ENCODE assay signal across 8 cellular contexts in the genomic region with DNA sequence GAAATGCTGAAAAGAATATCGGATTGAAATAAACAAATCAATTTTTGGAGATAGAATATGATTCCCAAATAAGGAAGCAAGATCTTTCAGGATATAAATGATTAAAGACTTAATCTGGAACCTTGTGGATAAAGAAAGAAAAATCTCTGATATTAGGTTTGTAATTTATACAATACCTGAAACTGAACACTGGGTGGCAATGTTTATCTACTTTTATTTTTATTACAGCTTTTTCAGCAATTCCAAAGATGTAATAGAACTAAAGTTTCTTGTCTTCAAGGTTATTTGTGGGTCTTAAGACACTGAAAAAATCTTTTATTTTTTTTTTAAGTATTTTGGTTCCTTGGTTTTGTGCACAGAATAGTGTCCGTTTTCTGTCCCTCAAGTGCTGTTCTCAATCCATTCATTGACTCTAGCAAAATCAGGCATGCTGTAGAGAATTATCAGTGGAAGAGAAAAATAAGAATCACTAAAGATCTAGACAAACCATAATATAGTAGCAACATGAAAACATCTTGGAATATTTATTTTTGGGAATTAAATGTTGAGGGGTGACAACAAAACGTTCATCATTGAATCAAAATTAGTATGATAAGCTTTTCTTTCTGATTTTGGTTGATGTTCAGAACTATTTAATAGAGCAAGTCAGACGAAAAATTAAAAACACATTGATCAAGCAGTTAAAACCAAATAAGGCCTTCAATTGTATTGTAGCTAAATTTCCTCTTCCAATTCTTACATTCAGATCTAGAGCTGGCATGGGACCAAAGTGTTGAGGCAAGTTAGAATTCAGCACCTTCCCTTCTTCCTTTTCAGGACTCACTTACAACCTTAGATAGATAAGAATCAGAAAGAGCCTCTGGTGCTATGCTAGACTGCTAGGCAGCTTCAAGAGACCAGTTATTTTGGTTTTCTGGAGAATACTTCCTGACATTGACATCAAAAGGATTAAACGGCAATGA.
DNase-seq lines count a peak whose midpoint lies in the region; ATAC-seq and TF ChIP-seq lines count a peak whose summit lies in the region.

No MANE protein-coding gene starts in this region.

- H3K27ac Mint-ChIP-seq in osteocyte (ENCODE audit: unreplicated experiment) (no peak overlapping the region), T-helper 17 cell (no peak overlapping the region)

- H3K9me3 Mint-ChIP-seq in osteocyte (ENCODE audit: unreplicated experiment) = no peaks in the 10 kb centered on the region

- 37 to 39% methylated on average over 5 of the region's 5 CpGs for WGBS in body of pancreas, 2 donors

- H3K36me3 Mint-ChIP-seq in osteocyte (ENCODE audit: unreplicated experiment) (no peaks in the 10 kb centered on the region), T-helper 17 cell (ENCODE audit: low read depth) (no peaks in the 10 kb centered on the region)

- no peak overlapping the region for H3K27ac ChIP-seq in body of pancreas

- H3K4me1 Mint-ChIP-seq in osteocyte (ENCODE audit: unreplicated experiment) (peaks cover 4% of the 10 kb centered on the region), T-helper 17 cell (no peaks in the 10 kb centered on the region)

- H3K4me3 ChIP-seq in body of pancreas = no peak overlapping the region

- DNase-seq in DMS153 treated with DMSO at 0.1 percent for 48 hours (lab: John Stamatoyannopoulos, UW; ENCODE audit: unreplicated experiment) (peak; percentile 40), DMS153 (lab: John Stamatoyannopoulos, UW) (no peak), NCI-H1092 (lab: John Stamatoyannopoulos, UW) (peak; percentile 22), body of pancreas (no peak), osteocyte (ENCODE audit: extremely low spot score, unreplicated experiment) (no peak), T-helper 17 cell (no peak), cerebellum (ENCODE audit: low spot score) (no peak)
- DNase-seq in activated CD8-positive, alpha-beta memory T cell treated with anti-CD3 and anti-CD28 coated beads, Interleukin-2, amount 50 U/mL, for 4 hours = no peak

- H3K36me3 ChIP-seq in body of pancreas (replicated peaks in 1 of 2; ENCODE audit: insufficient read depth in 1 of 2, low read depth in 2 of 2) = no peaks in the 10 kb centered on the region

- no peak for ATAC-seq in body of pancreas
- no peak for ATAC-seq in T-helper 17 cell

- H3K4me1 ChIP-seq in body of pancreas = no peaks in the 10 kb centered on the region

- intact Hi-C loops in body of pancreas (cut with DNase I) = no loop called here

- TF ChIP-seq POLR2A in body of pancreas (IDR thresholded peaks at IDR 0.05) = no peak

- H3K9me3 ChIP-seq in body of pancreas (no peaks in the 10 kb centered on the region), T-helper 17 cell (ENCODE audit: control insufficient read depth, low read length, poor library complexity, severe bottlenecking) (no peaks in the 10 kb centered on the region)

- H3K27me3 Mint-ChIP-seq in osteocyte (ENCODE audit: unreplicated experiment) (no peaks in the 10 kb centered on the region), T-helper 17 cell (no peaks in the 10 kb centered on the region)

- TF ChIP-seq CTCF in body of pancreas (IDR thresholded peaks at IDR 0.05) = peak in 5 of 7 experiments; percentile 24 to 50 (median 41)
- peak; percentile 62 for TF ChIP-seq CTCF in osteocyte (IDR thresholded peaks at IDR 0.05)

- H3K4me3 Mint-ChIP-seq in osteocyte (ENCODE audit: unreplicated experiment) (no peak overlapping the region), T-helper 17 cell (no peak overlapping the region)

- H3K27me3 ChIP-seq in body of pancreas = no peaks in the 10 kb centered on the region

Comparison
In these comparisons a context has a peak if more than half of its experiments do, and no peak if none do; other contexts are left out.
1. DNase-seq: peak in DMS153 treated with DMSO at 0.1 percent for 48 hours (single experiment) and NCI-H1092 (single experiment); none in DMS153 (single experiment), body of pancreas (0 of 4), osteocyte (single experiment), T-helper 17 cell (0 of 3), cerebellum (single experiment) and activated CD8-positive, alpha-beta memory T cell treated with anti-CD3 and anti-CD28 coated beads, Interleukin-2, amount 50 U/mL, for 4 hours (single experiment).